22 cellular contexts compared by ENCODE assay signal in genomic region chr6:48979085-48979484, GRCh38.
A peak's percentile ranks its signal among the peaks of the same experiment; 100 is the strongest.
DNase-seq lines count a peak whose midpoint lies in the region; ATAC-seq, FAIRE-seq and TF ChIP-seq lines count a peak whose summit lies in the region.
"Had no signal": no experiment of that assay in that cellular context is flagged by ENCODE, and none has a peak within 500 bp of the region (broad histone marks: within the 10 kb centered on the region; RNA-seq: fewer than 3 reads in every experiment).

No MANE protein-coding gene starts in this region.

- H2BK15ac ChIP-seq in H1 (ENCODE audit: low read length): no peak overlapping the region
- H2BK15ac ChIP-seq in neuronal stem cell (ENCODE audit: low read length): no peak overlapping the region

- no peaks in the 10 kb centered on the region for H3K79me1 ChIP-seq in H1 (ENCODE audit: low read depth, low read length)
- peaks cover 1% of the 10 kb centered on the region for H3K79me1 ChIP-seq in neuronal stem cell (ENCODE audit: low read depth, low read length)

- H2BK20ac ChIP-seq in H1 (ENCODE audit: low read length): no peak overlapping the region

- no peaks in the 10 kb centered on the region for H3K27me3 ChIP-seq in mammary epithelial cell (ENCODE audit: insufficient read depth, low read length)
- H3K27me3 ChIP-seq in H1 (replicated peaks in 1 of 4; ENCODE audit: control insufficient read depth in 3 of 4, extremely low read depth in 1 of 4, insufficient read depth in 3 of 4, low read length in 3 of 4): no peaks in the 10 kb centered on the region
- H3K27me3 ChIP-seq in neuronal stem cell (ENCODE audit: control insufficient read depth in 3 of 3, insufficient read depth in 3 of 3, low read depth in 1 of 3, low read length in 3 of 3): no peaks in the 10 kb centered on the region

- H2BK12ac ChIP-seq in H1 (ENCODE audit: low read depth, low read length) (no peak overlapping the region), neuronal stem cell (ENCODE audit: low read length) (no peak overlapping the region)

- no peaks in the 10 kb centered on the region for H3K27me3 Mint-ChIP-seq in MCF 10A (ENCODE audit: insufficient read depth, unreplicated experiment)
- no peaks in the 10 kb centered on the region for H3K27me3 Mint-ChIP-seq in stimulated activated naive B cell treated with anti-CD40 and anti-IgM and Interleukin-4, amounts not matched to agents 10 μg/mL and 1 μg/mL and 100 μg/mL, for 72 hours
- H3K27me3 Mint-ChIP-seq: CD4-positive, alpha-beta memory T cell; IgD-negative memory B cell had no signal

- peak; percentile 21 for ATAC-seq in stimulated activated effector memory CD8-positive, alpha-beta T cell treated with anti-CD3 and anti-CD28 coated beads, Interleukin-12 subunit alpha, Interleukin-12 subunit beta, amount 100 ng/mL, for 72 hours
- no peak for ATAC-seq in stimulated activated naive B cell treated with anti-CD40 and anti-IgM and Interleukin-4, amounts not matched to agents 10 μg/mL and 1 μg/mL and 100 μg/mL, for 72 hours (replicated peaks)
- ATAC-seq: A549 had no signal

- BruUV-seq in mammary epithelial cell (replicated peaks; lab: Mats Ljungman, UMichigan) (no TSS peak), MCF 10A (replicated peaks; lab: Mats Ljungman, UMichigan) (no TSS peak)

- no peak for TF ChIP-seq CTCF in mammary epithelial cell (conservative IDR thresholded peaks at IDR 0.05 in 1 of 2, IDR thresholded peaks at IDR 0.05 in 1 of 2; ENCODE audit: extremely low read depth in 1 of 2, insufficient read depth in 1 of 2, low read depth in 1 of 2, low read length in 2 of 2)
- TF ChIP-seq CTCF in MCF 10A (IDR thresholded peaks at IDR 0.05; ENCODE audit: unreplicated experiment): no peak
- no peak for TF ChIP-seq CTCF in H1 (IDR thresholded peaks at IDR 0.05; ENCODE audit: control extremely low read depth in 1 of 3, insufficient read depth in 1 of 3, low read depth in 1 of 3, low read length in 3 of 3)

- TF ChIP-seq EP300 in H1 (IDR thresholded peaks at IDR 0.05; ENCODE audit: borderline replicate concordance in 1 of 2, low read depth in 2 of 2, low read length in 2 of 2): no peak

- no peak for TF ChIP-seq POLR2A in H1 (IDR thresholded peaks at IDR 0.05; ENCODE audit: control extremely low read depth in 1 of 2, low read depth in 2 of 2, low read length in 2 of 2)

- dilution Hi-C loops in mammary epithelial cell (cut with HindIII; ENCODE audit: low sequenced_read_pairs): no loop called here

- H2BK120ac ChIP-seq in H1 (replicated peaks; ENCODE audit: low read depth, low read length) (no peak overlapping the region), neuronal stem cell (ENCODE audit: low read depth, low read length) (no peak overlapping the region)

- POLR2A ChIA-PET in MCF 10A (lab: Yijun Ruan, JAX) (interaction anchor here (0.6 to 1.1 kb wide), 2 partner anchors 17 to 414 kb away, joined by 3 read pairs; no protein-coding TSS in a partner anchor), H1 (lab: Charles Lee; ENCODE audit: partially characterized antibody) (no interaction called here)

- no peak overlapping the region for H3K27ac Mint-ChIP-seq in MCF 10A (ENCODE audit: low read depth, unreplicated experiment)
- H3K27ac Mint-ChIP-seq in stimulated activated effector memory CD8-positive, alpha-beta T cell treated with anti-CD3 and anti-CD28 coated beads, Interleukin-12 subunit alpha, Interleukin-12 subunit beta, amount 100 ng/mL, for 72 hours: no peak overlapping the region
- H3K27ac Mint-ChIP-seq in stimulated activated naive B cell treated with anti-CD40 and anti-IgM and Interleukin-4, amounts not matched to agents 10 μg/mL and 1 μg/mL and 100 μg/mL, for 72 hours: no peak overlapping the region
- H3K27ac Mint-ChIP-seq: CD4-positive, alpha-beta memory T cell; IgD-negative memory B cell had no signal

- H4K5ac ChIP-seq in H1 (ENCODE audit: insufficient read length, low read depth, low read length): no peak overlapping the region

- H3K4me1 ChIP-seq in mammary epithelial cell (ENCODE audit: insufficient read depth, low read length) (no peaks in the 10 kb centered on the region), H1 (replicated peaks in 1 of 4; ENCODE audit: control insufficient read depth in 3 of 4, insufficient read depth in 4 of 4, low read length in 3 of 4) (no peaks in the 10 kb centered on the region), neuronal stem cell (ENCODE audit: control insufficient read depth in 2 of 2, insufficient read depth in 1 of 2, low read depth in 1 of 2, low read length in 2 of 2) (no peaks in the 10 kb centered on the region)
- H3K4me1 ChIP-seq: A549, HAP-1 had no signal

- H2AFZ ChIP-seq in mammary epithelial cell (ENCODE audit: low read depth, low read length) (peak overlapping the region; percentile 45), H1 (ENCODE audit: low read length) (0 out of 2 replicates have a peak overlapping the region, but pooled peaks have one; percentile 81), neuronal stem cell (ENCODE audit: low read length) (no peak overlapping the region)

- H3K4me1 Mint-ChIP-seq in MCF 10A (ENCODE audit: insufficient read depth, unreplicated experiment): no peaks in the 10 kb centered on the region
- H3K4me1 Mint-ChIP-seq in stimulated activated effector memory CD8-positive, alpha-beta T cell treated with anti-CD3 and anti-CD28 coated beads, Interleukin-12 subunit alpha, Interleukin-12 subunit beta, amount 100 ng/mL, for 72 hours: no peaks in the 10 kb centered on the region
- no peaks in the 10 kb centered on the region for H3K4me1 Mint-ChIP-seq in stimulated activated naive B cell treated with anti-CD40 and anti-IgM and Interleukin-4, amounts not matched to agents 10 μg/mL and 1 μg/mL and 100 μg/mL, for 72 hours
- H3K4me1 Mint-ChIP-seq: CD4-positive, alpha-beta memory T cell; IgD-negative memory B cell had no signal

- no peaks in the 10 kb centered on the region for H3K79me2 ChIP-seq in mammary epithelial cell (ENCODE audit: insufficient read depth, low read length)
- H3K79me2 ChIP-seq in H1 (ENCODE audit: control insufficient read depth in 1 of 2, insufficient read depth in 2 of 2, low read length in 2 of 2): no peaks in the 10 kb centered on the region

- no peak for FAIRE-seq in H1 (lab: Jason Lieb, UNC)
- FAIRE-seq: A549, GM12892, GM18507, HTR-8/SVneo had no signal

- H3K14ac ChIP-seq in H1 (ENCODE audit: insufficient read length): no peak overlapping the region
- H3K14ac ChIP-seq in neuronal stem cell (ENCODE audit: low read length): no peak overlapping the region

- intact Hi-C loops in mammary epithelial cell (cut with micrococcal nuclease) (no loop called here), MCF 10A (cut with micrococcal nuclease) (no loop called here)

- H2AK5ac ChIP-seq in H1 (ENCODE audit: low read depth, low read length) (no peak overlapping the region), neuronal stem cell (ENCODE audit: low read depth, low read length) (no peak overlapping the region)

- H4K20me1 ChIP-seq in mammary epithelial cell (ENCODE audit: insufficient read depth, low read length) (no peaks in the 10 kb centered on the region), H1 (replicated peaks in 1 of 2; ENCODE audit: control insufficient read depth in 1 of 2, insufficient read depth in 2 of 2, low read length in 2 of 2) (no peaks in the 10 kb centered on the region)

- H3K9ac ChIP-seq in mammary epithelial cell (ENCODE audit: insufficient read depth, low read length) (no peak overlapping the region), H1 (replicated peaks in 1 of 4; ENCODE audit: extremely low read depth in 1 of 4, low read depth in 3 of 4, low read length in 3 of 4) (no peak overlapping the region), neuronal stem cell (ENCODE audit: low read depth, low read length, poor library complexity) (no peak overlapping the region)

- no peak overlapping the region for H3K56ac ChIP-seq in H1 (replicated peaks; ENCODE audit: insufficient read length, low read depth, low read length)

- H3K9me3 ChIP-seq in mammary epithelial cell (replicated peaks; ENCODE audit: insufficient read depth, low read length): no peaks in the 10 kb centered on the region
- H3K9me3 ChIP-seq in H1 (ENCODE audit: insufficient read depth in 2 of 2, low read depth in 1 of 2, low read length in 1 of 2): peaks cover 3 to 9% of the 10 kb centered on the region in 2 experiments; a peak in 2 of 4 replicates
- H3K9me3 ChIP-seq in neuronal stem cell (replicated peaks in 1 of 2; ENCODE audit: control insufficient read depth in 2 of 2, insufficient read depth in 1 of 2, low read depth in 1 of 2, low read length in 2 of 2): no peaks in the 10 kb centered on the region
- H3K9me3 ChIP-seq: A549, HAP-1 had no signal

- no peak overlapping the region for H2BK5ac ChIP-seq in H1 (ENCODE audit: low read depth, low read length)
- no peak overlapping the region for H2BK5ac ChIP-seq in neuronal stem cell (ENCODE audit: low read length)

- H3K23me2 ChIP-seq in H1 (ENCODE audit: low read depth, low read length): no peaks in the 10 kb centered on the region

- H3K36me3 ChIP-seq in mammary epithelial cell (ENCODE audit: insufficient read depth, low read length) (no peaks in the 10 kb centered on the region), H1 (ENCODE audit: control insufficient read depth in 2 of 4, insufficient read depth in 4 of 4, low read length in 3 of 4) (no peaks in the 10 kb centered on the region), neuronal stem cell (replicated peaks in 1 of 2; ENCODE audit: control insufficient read depth in 2 of 2, insufficient read depth in 2 of 2, low read length in 2 of 2) (no peaks in the 10 kb centered on the region)
- H3K36me3 ChIP-seq: HAP-1 had no signal

- no peak overlapping the region for H3K4ac ChIP-seq in H1 (replicated peaks; ENCODE audit: insufficient read length, low read depth, low read length)
- H3K4ac ChIP-seq in neuronal stem cell (ENCODE audit: low read length): no peak overlapping the region

- H4K8ac ChIP-seq in H1 (ENCODE audit: extremely low read depth, insufficient read depth, low read length): peak overlapping the region; percentile 78; the same call in 1 of the 2 replicates
- H4K8ac ChIP-seq in neuronal stem cell (ENCODE audit: low read depth, low read length): peak overlapping the region; percentile 66

- H3K4me2 ChIP-seq in mammary epithelial cell (ENCODE audit: insufficient read depth, low read depth, low read length) (no peak overlapping the region), H1 (ENCODE audit: insufficient read depth in 1 of 2, low read depth in 2 of 2, low read length in 2 of 2) (no peak overlapping the region), neuronal stem cell (ENCODE audit: insufficient read depth, low read length, poor library complexity, severe bottlenecking) (no peak overlapping the region)
- H3K4me2 ChIP-seq: A549 had no signal

- no peak overlapping the region for H4K91ac ChIP-seq in H1 (replicated peaks; ENCODE audit: insufficient read length, low read length)
- no peak overlapping the region for H4K91ac ChIP-seq in neuronal stem cell (ENCODE audit: low read depth, low read length, poor library complexity)

- H3K9me3 Mint-ChIP-seq in MCF 10A (ENCODE audit: unreplicated experiment): no peaks in the 10 kb centered on the region
- peaks cover 4% of the 10 kb centered on the region for H3K9me3 Mint-ChIP-seq in stimulated activated effector memory CD8-positive, alpha-beta T cell treated with anti-CD3 and anti-CD28 coated beads, Interleukin-12 subunit alpha, Interleukin-12 subunit beta, amount 100 ng/mL, for 72 hours
- H3K9me3 Mint-ChIP-seq in stimulated activated naive B cell treated with anti-CD40 and anti-IgM and Interleukin-4, amounts not matched to agents 10 μg/mL and 1 μg/mL and 100 μg/mL, for 72 hours: peaks cover 0 to 3% of the 10 kb centered on the region in 2 donors

- H3K18ac ChIP-seq in H1 (ENCODE audit: extremely low read depth, low read length) (no peak overlapping the region), neuronal stem cell (ENCODE audit: low read length) (no peak overlapping the region)

- H3K27ac ChIP-seq in mammary epithelial cell (ENCODE audit: insufficient read depth, low read depth, low read length) (no peak overlapping the region), H1 (ENCODE audit: low read depth, low read length) (no peak overlapping the region), neuronal stem cell (replicated peaks; ENCODE audit: low read length) (no peak overlapping the region)
- H3K27ac ChIP-seq: 22Rv1, A549, C4-2B had no signal

- no peak overlapping the region for H3K4me3 ChIP-seq in mammary epithelial cell (replicated peaks in 1 of 3; ENCODE audit: insufficient read depth in 1 of 3, low read depth in 2 of 3, low read length in 3 of 3)
- no peak overlapping the region for H3K4me3 ChIP-seq in H1 (ENCODE audit: extremely low read depth in 1 of 4, insufficient read depth in 2 of 4, low read depth in 3 of 4, low read length in 4 of 4)
- no peak overlapping the region for H3K4me3 ChIP-seq in neuronal stem cell (ENCODE audit: low read length in 2 of 2)
- H3K4me3 ChIP-seq: A549, HAP-1 had no signal

- no peak overlapping the region for H3K4me3 Mint-ChIP-seq in MCF 10A (ENCODE audit: unreplicated experiment)
- no peak overlapping the region for H3K4me3 Mint-ChIP-seq in stimulated activated effector memory CD8-positive, alpha-beta T cell treated with anti-CD3 and anti-CD28 coated beads, Interleukin-12 subunit alpha, Interleukin-12 subunit beta, amount 100 ng/mL, for 72 hours
- no peak overlapping the region for H3K4me3 Mint-ChIP-seq in stimulated activated naive B cell treated with anti-CD40 and anti-IgM and Interleukin-4, amounts not matched to agents 10 μg/mL and 1 μg/mL and 100 μg/mL, for 72 hours
- H3K4me3 Mint-ChIP-seq: CD4-positive, alpha-beta memory T cell; IgD-negative memory B cell had no signal

- H3K23ac ChIP-seq in H1 (ENCODE audit: insufficient read length) (no peak overlapping the region), neuronal stem cell (ENCODE audit: low read depth, low read length, poor library complexity) (no peak overlapping the region)

- WGBS in mammary epithelial cell (ENCODE audit: low coverage, missing lambda C conversion rate): 86% methylated on average over 8 of the region's 8 CpGs
- 92% methylated on average over 8 of the region's 8 CpGs; no CpG with 5 or more reads in 1 of the 2 experiments for WGBS in H1 (ENCODE audit: extremely low coverage in 1 of 2, insufficient coverage in 1 of 2, insufficient read length in 1 of 2, insufficient replicate concordance in 2 of 2, low coverage in 1 of 2, low lambda C conversion rate in 2 of 2, missing lambda C conversion rate in 1 of 2), 2 experiments
- WGBS in neuronal stem cell (ENCODE audit: extremely low coverage in 2 of 2, insufficient read length in 2 of 2, insufficient replicate concordance in 1 of 2), 2 donors: no CpG with 5 or more reads among the region's 8 CpGs

- DNase-seq in mammary epithelial cell (no peak), MCF 10A (ENCODE audit: unreplicated experiment) (no peak), H1 (ENCODE audit: low read depth in 1 of 2, low spot score in 2 of 2) (no peak), neuronal stem cell (ENCODE audit: low spot score) (no peak), dedifferentiated amniotic fluid mesenchymal stem cell (ENCODE audit: extremely low spot score) (no peak), NCI-H510A treated with DMSO at 0.1 percent for 48 hours (lab: John Stamatoyannopoulos, UW) (no peak)
- no peak for DNase-seq in stimulated activated effector memory CD8-positive, alpha-beta T cell treated with anti-CD3 and anti-CD28 coated beads, Interleukin-12 subunit alpha, Interleukin-12 subunit beta, amount 100 ng/mL, for 72 hours (ENCODE audit: low spot score in 2 of 2)
- no peak for DNase-seq in stimulated activated naive B cell treated with anti-CD40 and anti-IgM and Interleukin-4, amounts not matched to agents 10 μg/mL and 1 μg/mL and 100 μg/mL, for 72 hours
- DNase-seq: AML-193; CD4-positive, alpha-beta memory T cell; DMS153; DMS79; GDM1; GOT3 had no signal

- TF ChIP-seq RAD21 in H1 (IDR thresholded peaks at IDR 0.05 in 1 of 2, conservative IDR thresholded peaks at IDR 0.05 in 1 of 2; ENCODE audit: low read depth in 2 of 2, low read length in 2 of 2): no peak

- no peaks in the 10 kb centered on the region for H3K36me3 Mint-ChIP-seq in MCF 10A (ENCODE audit: insufficient read depth, unreplicated experiment)
- H3K36me3 Mint-ChIP-seq in stimulated activated effector memory CD8-positive, alpha-beta T cell treated with anti-CD3 and anti-CD28 coated beads, Interleukin-12 subunit alpha, Interleukin-12 subunit beta, amount 100 ng/mL, for 72 hours: no peaks in the 10 kb centered on the region
- H3K36me3 Mint-ChIP-seq in stimulated activated naive B cell treated with anti-CD40 and anti-IgM and Interleukin-4, amounts not matched to agents 10 μg/mL and 1 μg/mL and 100 μg/mL, for 72 hours: no peaks in the 10 kb centered on the region
- H3K36me3 Mint-ChIP-seq: CD4-positive, alpha-beta memory T cell; IgD-negative memory B cell had no signal

- in situ Hi-C loops in mammary epithelial cell (cut with MboI; ENCODE audit: low sequenced_read_pairs in 2 of 2): no loop called here

- CTCF ChIA-PET in mammary epithelial cell (lab: Charles Lee; ENCODE audit: low non-redundant PET): no interaction called here
- CTCF ChIA-PET in MCF 10A (lab: Yijun Ruan, JAX): no interaction called here
- CTCF ChIA-PET in H1 (lab: Charles Lee; ENCODE audit: partially characterized antibody): interaction anchor here (1.7 kb wide), 1 partner anchor 431 kb away, joined by 3 read pairs; no protein-coding TSS in a partner anchor
